12 cellular contexts compared by ENCODE assay signal in the genomic region with DNA sequence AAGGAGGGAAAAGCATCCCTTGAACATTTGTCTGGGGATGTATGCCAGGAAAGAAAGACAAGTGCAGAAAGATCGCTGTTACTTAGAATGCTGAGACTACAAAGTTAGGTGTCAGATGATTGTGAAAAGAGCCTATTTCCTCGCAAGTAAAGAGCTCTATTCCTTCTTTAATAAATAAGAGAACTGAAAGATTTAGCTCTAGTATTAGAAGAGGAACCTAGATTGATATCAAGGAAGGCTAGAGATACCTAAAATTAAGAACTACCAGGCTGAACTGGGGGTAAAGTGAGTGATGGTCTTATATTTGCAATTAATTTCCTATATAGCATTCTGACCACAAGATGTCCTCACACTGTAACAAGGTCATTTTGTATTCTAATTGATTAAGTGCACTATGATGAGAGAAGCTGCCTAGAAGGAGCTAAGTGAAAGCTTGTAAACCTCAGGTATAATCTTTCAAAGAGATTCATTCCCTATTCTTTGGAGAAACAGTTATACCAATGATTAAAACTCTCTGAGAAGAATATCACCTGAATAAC.
DNase-seq lines count a peak whose midpoint lies in the region; ATAC-seq, FAIRE-seq and TF ChIP-seq lines count a peak whose summit lies in the region.
"Had no signal": no experiment of that assay in that cellular context is flagged by ENCODE, and none has a peak within 500 bp of the region (broad histone marks: within the 10 kb centered on the region; RNA-seq: fewer than 3 reads in every experiment).

No MANE protein-coding gene starts in this region.

- no peaks in the 10 kb centered on the region for H3K27me3 ChIP-seq in CD8-positive, alpha-beta T cell (ENCODE audit: insufficient read depth, low read length)
- H3K27me3 ChIP-seq in GM12878 (replicated peaks in 1 of 2; ENCODE audit: control insufficient read depth in 2 of 2, insufficient read depth in 2 of 2, low read length in 1 of 2) = no peaks in the 10 kb centered on the region
- H3K27me3 ChIP-seq: testis had no signal

- no peak overlapping the region for H2AFZ ChIP-seq in GM12878 (ENCODE audit: control insufficient read depth, low read depth, low read length)

- H3K79me2 ChIP-seq in GM12878 (ENCODE audit: control insufficient read depth, insufficient read depth, low read length) = no peaks in the 10 kb centered on the region; the same call in 1 of the 2 replicates

- no peaks in the 10 kb centered on the region for H3K9me3 ChIP-seq in CD8-positive, alpha-beta T cell (ENCODE audit: low read length)
- no peaks in the 10 kb centered on the region for H3K9me3 ChIP-seq in GM12878 (replicated peaks; ENCODE audit: control insufficient read depth, insufficient read depth, low read length)
- H3K9me3 ChIP-seq: testis had no signal

- no peak overlapping the region for H3K4me2 ChIP-seq in GM12878 (ENCODE audit: control insufficient read depth, insufficient read depth)

- H3K9ac ChIP-seq in GM12878 (ENCODE audit: control insufficient read depth, insufficient read depth, low read length) = no peak overlapping the region

- H4K20me1 ChIP-seq in GM12878 (ENCODE audit: control insufficient read depth, insufficient read depth) = no peaks in the 10 kb centered on the region

- H3K27ac ChIP-seq in CD8-positive, alpha-beta T cell (ENCODE audit: low read depth, low read length) = no peak overlapping the region
- no peak overlapping the region for H3K27ac ChIP-seq in GM12878 (ENCODE audit: control insufficient read depth, insufficient read depth)
- H3K27ac ChIP-seq: testis had no signal

- POLR2A ChIA-PET in CD8-positive, alpha-beta T cell (lab: Charles Lee) = interaction anchor here (0.6 kb wide), 1 partner anchor 496 kb away, joined by 3 read pairs; no protein-coding TSS in a partner anchor
- POLR2A ChIA-PET in GM12878 (lab: Charles Lee) = interaction anchor here (0.6 to 2.7 kb wide), 4 partner anchors 52 to 63 kb away, joined by 3 to 17 read pairs (median 5); a partner anchor contains a TSS

- TF ChIP-seq RAD21 in Ishikawa (IDR thresholded peaks at IDR 0.05; ENCODE audit: low read depth) = peak; percentile 33; the same call in 1 of the 2 replicates
- peak; percentile 39; the same call in 1 of the 2 replicates for TF ChIP-seq RAD21 in GM12878 (IDR thresholded peaks at IDR 0.05; ENCODE audit: insufficient read depth, low read depth, low read length)

- no peak for ATAC-seq in CD8-positive, alpha-beta T cell
- ATAC-seq in GM12878 (peak; percentile 58), memory B cell (ENCODE audit: low read depth) (peak; percentile 47), GM21619 (IDR thresholded peaks at IDR 0.05; ENCODE audit: unreplicated experiment) (no peak), HG03095 (IDR thresholded peaks at IDR 0.05; ENCODE audit: unreplicated experiment) (no peak), HG03354 (IDR thresholded peaks at IDR 0.05; ENCODE audit: poor library complexity, severe bottlenecking, unreplicated experiment) (no peak)
- ATAC-seq: naive thymus-derived CD4-positive, alpha-beta T cell; T-helper 17 cell had no signal

- H3K4me1 ChIP-seq in CD8-positive, alpha-beta T cell (ENCODE audit: insufficient read depth, low read length) = no peaks in the 10 kb centered on the region
- H3K4me1 ChIP-seq in GM12878 (ENCODE audit: control insufficient read depth, insufficient read depth, low read length) = peaks cover 7% of the 10 kb centered on the region
- H3K4me1 ChIP-seq: testis had no signal

- no peak overlapping the region for H3K4me3 Mint-ChIP-seq in CD8-positive, alpha-beta T cell
- H3K4me3 Mint-ChIP-seq in memory B cell = no peak overlapping the region
- H3K4me3 Mint-ChIP-seq: naive thymus-derived CD4-positive, alpha-beta T cell; T-helper 17 cell had no signal

- no TSS peak for BruUV-seq in GM12878 (replicated peaks; lab: Mats Ljungman, UMichigan)

- 73% methylated on average over 2 of the region's 2 CpGs for WGBS in GM12878 (ENCODE audit: insufficient coverage, insufficient replicate concordance, low lambda C conversion rate, missing lambda C conversion rate)

- RAD21 ChIA-PET in GM12878 (lab: Charles Lee; ENCODE audit: unreplicated experiment) = interaction anchor here (0.6 to 5.8 kb wide), 9 partner anchors 17 to 67 kb away, joined by 3 to 54 read pairs (median 6); a partner anchor contains a TSS

- no peaks in the 10 kb centered on the region for H3K36me3 Mint-ChIP-seq in CD8-positive, alpha-beta T cell
- no peaks in the 10 kb centered on the region for H3K36me3 Mint-ChIP-seq in memory B cell

- no peak for TF ChIP-seq POLR2A in GM12878 (IDR thresholded peaks at IDR 0.05; ENCODE audit: low read depth, low read length)

- SMC1A ChIA-PET in GM12878 (lab: Charles Lee; ENCODE audit: uncharacterized antibody, unreplicated experiment) = interaction anchor here (0.8 to 4.3 kb wide), 13 partner anchors 17 to 107 kb away, joined by 3 to 64 read pairs (median 5); a partner anchor contains a TSS

- H3K27me3 Mint-ChIP-seq in CD8-positive, alpha-beta T cell (ENCODE audit: low read depth) = no peaks in the 10 kb centered on the region
- no peaks in the 10 kb centered on the region for H3K27me3 Mint-ChIP-seq in memory B cell
- H3K27me3 Mint-ChIP-seq: naive thymus-derived CD4-positive, alpha-beta T cell; T-helper 17 cell had no signal

- intact Hi-C loops in CD8-positive, alpha-beta T cell (cut with DNase I, micrococcal nuclease) = loop anchor here in 1 of 2 experiments (1.0 to 5.0 kb wide), 2 partner anchors 35 to 64 kb away; no protein-coding TSS in a partner anchor
- intact Hi-C loops in GM12878 (cut with micrococcal nuclease; ENCODE audit: unreplicated experiment) = loop anchor here (1.0 kb wide), 1 partner anchor 64 kb away; no protein-coding TSS in a partner anchor

- no peaks in the 10 kb centered on the region for H3K9me3 Mint-ChIP-seq in CD8-positive, alpha-beta T cell
- no peaks in the 10 kb centered on the region for H3K9me3 Mint-ChIP-seq in memory B cell
- H3K9me3 Mint-ChIP-seq: naive thymus-derived CD4-positive, alpha-beta T cell had no signal

- no peak for FAIRE-seq in GM12878 (lab: Jason Lieb, UNC)

- H3K36me3 ChIP-seq in CD8-positive, alpha-beta T cell (ENCODE audit: insufficient read depth, low read length) = no peaks in the 10 kb centered on the region
- H3K36me3 ChIP-seq in GM12878 (ENCODE audit: control insufficient read depth in 2 of 2, insufficient read depth in 2 of 2, low read length in 1 of 2) = no peaks in the 10 kb centered on the region

- H3K4me3 ChIP-seq in CD8-positive, alpha-beta T cell (ENCODE audit: low read depth, low read length) = no peak overlapping the region
- H3K4me3 ChIP-seq in GM12878 = no peak overlapping the region
- H3K4me3 ChIP-seq: testis had no signal

- CTCF ChIA-PET in CD8-positive, alpha-beta T cell (lab: Charles Lee) = interaction anchor here (0.6 to 4.1 kb wide), 5 partner anchors 60 to 287 kb away, joined by 3 to 20 read pairs (median 3); a partner anchor contains a TSS
- CTCF ChIA-PET in GM12878 (lab: Yijun Ruan, JAX) = interaction anchor here (0.6 to 4.1 kb wide), 22 partner anchors 8 to 236 kb away, joined by 3 to 99 read pairs (median 4); a partner anchor contains a TSS

- peak overlapping the region; percentile 27 for H3K27ac Mint-ChIP-seq in CD8-positive, alpha-beta T cell
- peak overlapping the region; percentile 39 for H3K27ac Mint-ChIP-seq in memory B cell
- H3K27ac Mint-ChIP-seq: T-helper 17 cell had no signal

- TF ChIP-seq CTCF in CD8-positive, alpha-beta T cell (IDR thresholded peaks at IDR 0.05) = no peak
- TF ChIP-seq CTCF in GM12878 (IDR thresholded peaks at IDR 0.05 in 2 of 3, conservative IDR thresholded peaks at IDR 0.05 in 1 of 3; ENCODE audit: control insufficient read depth in 2 of 3, extremely low read depth in 1 of 3, insufficient read depth in 1 of 3, low read depth in 3 of 3, low read length in 3 of 3) = peak in 1 of 3 experiments; percentile 32; a peak in 3 of 6 replicates

- H3K4me1 Mint-ChIP-seq in CD8-positive, alpha-beta T cell (ENCODE audit: low read depth) = peaks cover 29% of the 10 kb centered on the region
- H3K4me1 Mint-ChIP-seq in memory B cell = peaks cover 24% of the 10 kb centered on the region

- in situ Hi-C loops in GM12878 (cut with MboI) = no loop called here

- TF ChIP-seq EP300 in Ishikawa (IDR thresholded peaks at IDR 0.05; ENCODE audit: borderline replicate concordance) (no peak), GM12878 (IDR thresholded peaks at IDR 0.05; ENCODE audit: borderline replicate concordance in 1 of 2, control insufficient read depth in 1 of 2, low read depth in 2 of 2, low read length in 2 of 2) (no peak)

- DNase-seq in CD8-positive, alpha-beta T cell = no peak
- DNase-seq in GM12878 (ENCODE audit: low read depth, low spot score) (no peak), memory B cell (ENCODE audit: low spot score in 2 of 2) (no peak), SW 1271 (lab: John Stamatoyannopoulos, UW) (no peak)
- DNase-seq: naive thymus-derived CD4-positive, alpha-beta T cell; NCI-H2081; T-helper 17 cell; testis had no signal

TF ChIP-seq in Ishikawa, 13 proteins besides CTCF, POLR2A, EP300 and RAD21 (continues in another document):
- TF ChIP-seq, protein P1, sequence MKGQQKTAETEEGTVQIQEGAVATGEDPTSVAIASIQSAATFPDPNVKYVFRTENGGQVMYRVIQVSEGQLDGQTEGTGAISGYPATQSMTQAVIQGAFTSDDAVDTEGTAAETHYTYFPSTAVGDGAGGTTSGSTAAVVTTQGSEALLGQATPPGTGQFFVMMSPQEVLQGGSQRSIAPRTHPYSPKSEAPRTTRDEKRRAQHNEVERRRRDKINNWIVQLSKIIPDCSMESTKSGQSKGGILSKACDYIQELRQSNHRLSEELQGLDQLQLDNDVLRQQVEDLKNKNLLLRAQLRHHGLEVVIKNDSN (IDR thresholded peaks at IDR 0.05) = no peak

TF ChIP-seq in GM12878, 131 proteins besides CTCF, POLR2A, EP300 and RAD21 (continues in another document):
- no peak for TF ChIP-seq SP1 (IDR thresholded peaks at IDR 0.05; ENCODE audit: low read depth, low read length)
- TF ChIP-seq, protein P2, sequence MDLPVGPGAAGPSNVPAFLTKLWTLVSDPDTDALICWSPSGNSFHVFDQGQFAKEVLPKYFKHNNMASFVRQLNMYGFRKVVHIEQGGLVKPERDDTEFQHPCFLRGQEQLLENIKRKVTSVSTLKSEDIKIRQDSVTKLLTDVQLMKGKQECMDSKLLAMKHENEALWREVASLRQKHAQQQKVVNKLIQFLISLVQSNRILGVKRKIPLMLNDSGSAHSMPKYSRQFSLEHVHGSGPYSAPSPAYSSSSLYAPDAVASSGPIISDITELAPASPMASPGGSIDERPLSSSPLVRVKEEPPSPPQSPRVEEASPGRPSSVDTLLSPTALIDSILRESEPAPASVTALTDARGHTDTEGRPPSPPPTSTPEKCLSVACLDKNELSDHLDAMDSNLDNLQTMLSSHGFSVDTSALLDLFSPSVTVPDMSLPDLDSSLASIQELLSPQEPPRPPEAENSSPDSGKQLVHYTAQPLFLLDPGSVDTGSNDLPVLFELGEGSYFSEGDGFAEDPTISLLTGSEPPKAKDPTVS (IDR thresholded peaks at IDR 0.05; ENCODE audit: low read depth, low read length) = no peak
- no peak for TF ChIP-seq RELA (IDR thresholded peaks at IDR 0.05; ENCODE audit: borderline replicate concordance, partially characterized antibody)
- TF ChIP-seq STAT1 (conservative IDR thresholded peaks at IDR 0.05) = no peak
- no peak for TF ChIP-seq FOXM1 (IDR thresholded peaks at IDR 0.05; ENCODE audit: low read depth, low read length)

Comparison
In these comparisons a context has a peak if more than half of its experiments do, and no peak if none do; other contexts are left out.
1. ATAC-seq: peak in GM12878 (single experiment) and memory B cell (single experiment); none in CD8-positive, alpha-beta T cell (single experiment), GM21619 (single experiment), HG03095 (single experiment) and HG03354 (single experiment).